ENCODE assay signal across 14 cellular contexts in genomic region chr14:74843653-74844052, GRCh38. TPM values are rescaled to one million over a fixed set of nuclear protein-coding genes. Genes with fewer than 3 reads are reported as not detected.
DNase-seq lines count a peak whose midpoint lies in the region; ATAC-seq and TF ChIP-seq lines count a peak whose summit lies in the region.
"Had no signal": no experiment of that assay in that cellular context is flagged by ENCODE, and none has a peak within 500 bp of the region (broad histone marks: within the 10 kb centered on the region; RNA-seq: fewer than 3 reads in every experiment).

No MANE protein-coding gene starts in this region.

- H3K27me3 ChIP-seq in BJ (ENCODE audit: control insufficient read depth, insufficient read depth, low read length) (no peaks in the 10 kb centered on the region), Karpas-422 (ENCODE audit: low read length) (no peaks in the 10 kb centered on the region)
- H3K27me3 ChIP-seq: left lung had no signal

- peaks cover 3% of the 10 kb centered on the region for H3K36me3 ChIP-seq in BJ (ENCODE audit: control insufficient read depth, insufficient read depth, low read length)
- peaks cover 12% of the 10 kb centered on the region; the same call in 1 of the 2 replicates for H3K36me3 ChIP-seq in Karpas-422 (ENCODE audit: insufficient read depth, low read length)

- ATAC-seq in natural killer cell (no peak), HG02970 (IDR thresholded peaks at IDR 0.05; ENCODE audit: low FRiP score, unreplicated experiment) (no peak)
- ATAC-seq: activated naive CD8-positive, alpha-beta T cell treated with anti-CD3 and anti-CD28 coated beads, Interleukin-2, amount 50 U/mL, for 24 hours; left lung had no signal

- no peak overlapping the region for H3K9ac ChIP-seq in Karpas-422 (ENCODE audit: low read length)

- H3K4me3 ChIP-seq in BJ (ENCODE audit: low read depth, low read length) (no peak overlapping the region), Karpas-422 (ENCODE audit: low read length) (no peak overlapping the region), fibroblast of mammary gland (ENCODE audit: control insufficient read depth, low read depth, low read length) (no peak overlapping the region)
- H3K4me3 ChIP-seq: left lung had no signal

- no peak overlapping the region for H2AFZ ChIP-seq in Karpas-422 (ENCODE audit: low read length)

- no peak overlapping the region for H3K4me3 Mint-ChIP-seq in natural killer cell
- H3K4me3 Mint-ChIP-seq: activated naive CD8-positive, alpha-beta T cell treated with anti-CD3 and anti-CD28 coated beads, Interleukin-2, amount 50 U/mL, for 24 hours; dendritic cell treated with granulocyte-macrophage colony-stimulating factor and Interleukin-4, amounts not matched to agents 40 ng/mL and 50 ng/mL, for 4 days had no signal

- TF ChIP-seq CTCF in BJ (IDR thresholded peaks at IDR 0.05; ENCODE audit: insufficient read depth, low read depth, low read length) (peak; percentile 61), fibroblast of mammary gland (conservative IDR thresholded peaks at IDR 0.05; ENCODE audit: control insufficient read depth, insufficient read depth, low read depth, low read length) (peak; percentile 33), natural killer cell (IDR thresholded peaks at IDR 0.05) (no peak)

- H3K9me3 Mint-ChIP-seq in natural killer cell: no peaks in the 10 kb centered on the region
- H3K9me3 Mint-ChIP-seq: activated naive CD8-positive, alpha-beta T cell treated with anti-CD3 and anti-CD28 coated beads, Interleukin-2, amount 50 U/mL, for 24 hours; dendritic cell treated with granulocyte-macrophage colony-stimulating factor and Interleukin-4, amounts not matched to agents 40 ng/mL and 50 ng/mL, for 4 days had no signal

- H3K4me2 ChIP-seq in Karpas-422 (ENCODE audit: low read depth, low read length, poor library complexity, severe bottlenecking): no peak overlapping the region

- CTCF ChIA-PET in BJ (lab: Yijun Ruan, JAX): interaction anchor here (2.0 kb wide), 1 partner anchor 79 kb away, joined by 4 read pairs; no protein-coding TSS in a partner anchor

- no peaks in the 10 kb centered on the region for H3K79me2 ChIP-seq in Karpas-422 (ENCODE audit: low read length)

- peak overlapping the region; percentile 26 to 61 for H3K27ac Mint-ChIP-seq in natural killer cell
- H3K27ac Mint-ChIP-seq: activated naive CD8-positive, alpha-beta T cell treated with anti-CD3 and anti-CD28 coated beads, Interleukin-2, amount 50 U/mL, for 24 hours; dendritic cell treated with granulocyte-macrophage colony-stimulating factor and Interleukin-4, amounts not matched to agents 40 ng/mL and 50 ng/mL, for 4 days had no signal

- peaks cover 20 to 32% of the 10 kb centered on the region in 2 donors for H3K4me1 Mint-ChIP-seq in natural killer cell

- 0 out of 2 replicates have a peak overlapping the region, but pooled peaks have one; percentile 8 for H3K27ac ChIP-seq in Karpas-422 (ENCODE audit: low read length)
- H3K27ac ChIP-seq: left lung had no signal

- H3K36me3 Mint-ChIP-seq in natural killer cell: no peaks in the 10 kb centered on the region

- POLR2A ChIA-PET in BJ (lab: Charles Lee): no interaction called here

- no peak for DNase-seq in BJ (ENCODE audit: low read depth)
- no peak for DNase-seq in Karpas-422
- peak; percentile 85 for DNase-seq in fibroblast of mammary gland (ENCODE audit: low read depth)
- no peak for DNase-seq in natural killer cell
- no peak for DNase-seq in NCI-H446 treated with DMSO at 0.1 percent for 48 hours (lab: John Stamatoyannopoulos, UW)
- DNase-seq in HPDE6-E6E7 (ENCODE audit: extremely low spot score): no peak
- DNase-seq in GOT3 (lab: John Stamatoyannopoulos, UW): no peak
- DNase-seq: activated naive CD8-positive, alpha-beta T cell treated with anti-CD3 and anti-CD28 coated beads, Interleukin-2, amount 50 U/mL, for 24 hours; left lung; NCI-H524 treated with DMSO at 0.1 percent for 48 hours; small intestine had no signal

- peaks cover 22% of the 10 kb centered on the region for H3K4me1 ChIP-seq in Karpas-422 (ENCODE audit: low read length)

- H3K9me2 ChIP-seq in Karpas-422 (replicated peaks; ENCODE audit: insufficient read depth, low read length): no peaks in the 10 kb centered on the region

- no peaks in the 10 kb centered on the region for H3K9me3 ChIP-seq in Karpas-422 (ENCODE audit: low read length)
- H3K9me3 ChIP-seq: left lung had no signal

- H3K27me3 Mint-ChIP-seq in natural killer cell (ENCODE audit: low read depth in 2 of 2): no peaks in the 10 kb centered on the region
- H3K27me3 Mint-ChIP-seq: activated naive CD8-positive, alpha-beta T cell treated with anti-CD3 and anti-CD28 coated beads, Interleukin-2, amount 50 U/mL, for 24 hours; dendritic cell treated with granulocyte-macrophage colony-stimulating factor and Interleukin-4, amounts not matched to agents 40 ng/mL and 50 ng/mL, for 4 days had no signal

- H4K20me1 ChIP-seq in Karpas-422 (ENCODE audit: insufficient read depth, low read depth, low read length): no peaks in the 10 kb centered on the region

- intact Hi-C loops in natural killer cell (cut with micrococcal nuclease): no loop called here

RNA-seq across cellular contexts. Expression of gene PROX2, which starts 32.3 kb away (rescaled TPM):
- polyA plus RNA-seq in BJ (2011; rRNA removed): not detected in 2 replicates
- polyA minus RNA-seq in BJ (2011; rRNA and poly(A)+ RNA removed): not detected in 2 replicates
- total RNA-seq in Karpas-422 (2014; rRNA removed; shearing (Covaris generic); ENCODE audit: low replicate concordance): 2.3 and 2.6 TPM in 2 replicates
- 1 to 10 TPM; 5.1 to 7.1 (median 5.7) TPM for total RNA-seq in natural killer cell
- total RNA-seq: temporal lobe had no signal
- polyA plus RNA-seq: small intestine had no signal

RNA-seq across cellular contexts. Expression of gene DLST, which starts 38.1 kb away (rescaled TPM):
- polyA plus RNA-seq in BJ (2011; rRNA removed): 125 and 150 TPM in 2 replicates
- polyA minus RNA-seq in BJ (2011; rRNA and poly(A)+ RNA removed): 68.8 and 88.2 TPM in 2 replicates
- total RNA-seq in Karpas-422 (2014; rRNA removed; shearing (Covaris generic); ENCODE audit: low replicate concordance): 101 and 105 TPM in 2 replicates
- 100 to 1,000 TPM; 161 to 180 (median 163) TPM for total RNA-seq in natural killer cell
